In the genomic region with DNA sequence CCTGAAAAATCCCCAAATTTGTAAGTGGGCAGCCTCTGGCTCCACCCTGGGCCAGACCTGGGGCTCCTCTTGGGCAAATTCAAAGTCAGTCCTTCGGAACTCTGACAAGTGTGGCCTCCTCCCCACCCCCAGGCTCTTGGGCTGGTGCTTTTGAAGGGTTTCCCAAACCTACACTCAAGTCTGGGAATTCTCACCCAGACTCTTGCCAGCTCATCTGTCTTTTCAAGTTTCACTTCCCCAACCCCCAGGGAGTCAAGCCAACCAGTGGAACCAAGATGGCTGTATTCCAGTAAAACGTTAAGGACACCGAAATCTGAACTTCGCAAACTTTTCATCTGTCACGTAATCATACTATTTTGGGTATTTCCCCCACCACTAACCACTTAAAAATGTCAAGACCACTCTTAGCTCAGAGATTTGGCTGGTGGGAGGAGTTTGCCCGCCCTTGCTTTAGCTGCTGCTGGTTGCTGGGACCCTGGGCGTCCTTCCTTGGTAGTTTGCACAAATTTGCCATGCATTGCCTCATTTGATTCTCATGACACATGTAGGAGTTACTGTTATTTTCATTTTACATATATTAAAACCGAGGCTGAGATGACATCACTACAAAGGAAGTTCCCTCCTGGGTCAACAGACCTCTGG, we compare ENCODE assay signal across 8 cellular contexts. TPM values are rescaled to one million over a fixed set of nuclear protein-coding genes. Genes with fewer than 3 reads are reported as not detected.
DNase-seq lines count a peak whose midpoint lies in the region; ATAC-seq and TF ChIP-seq lines count a peak whose summit lies in the region.

No MANE protein-coding gene starts in this region.

- peaks cover 82% of the 10 kb centered on the region for H3K36me3 Mint-ChIP-seq in activated CD4-positive, alpha-beta T cell treated with anti-CD3 and anti-CD28 coated beads, Interleukin-2, amount 10 ng/mL, durations not matched to agents 7 days and 5 days (ENCODE audit: low read depth)

- ATAC-seq in GM19397 (IDR thresholded peaks at IDR 0.05; ENCODE audit: unreplicated experiment) (peak; percentile 39), HG03460 (IDR thresholded peaks at IDR 0.05; ENCODE audit: unreplicated experiment) (peak; percentile 46)

- CTCF ChIA-PET in activated CD4-positive, alpha-beta T cell treated with anti-CD3 and anti-CD28 coated beads, Interleukin-2, amount 10 ng/mL, durations not matched to agents 7 days and 5 days (lab: Charles Lee), result interaction anchor here (0.9 to 3.3 kb wide), 9 partner anchors 7 to 340 kb away, joined by 3 to 16 read pairs (median 4); partner anchors contain the start of gene CCM2

- peaks cover 77% of the 10 kb centered on the region for H3K4me1 Mint-ChIP-seq in activated CD4-positive, alpha-beta T cell treated with anti-CD3 and anti-CD28 coated beads, Interleukin-2, amount 10 ng/mL, durations not matched to agents 7 days and 5 days

- POLR2A ChIA-PET in activated CD4-positive, alpha-beta T cell treated with anti-CD3 and anti-CD28 coated beads, Interleukin-2, amount 10 ng/mL, durations not matched to agents 7 days and 5 days (lab: Charles Lee), result interaction anchor here (0.6 kb wide), 1 partner anchor 131 kb away, joined by 4 read pairs; the partner anchor contains the start of gene TBRG4

- H3K4me3 Mint-ChIP-seq in activated CD4-positive, alpha-beta T cell treated with anti-CD3 and anti-CD28 coated beads, Interleukin-2, amount 10 ng/mL, durations not matched to agents 7 days and 5 days, result peak overlapping the region; percentile 98

- H3K27me3 Mint-ChIP-seq in activated CD4-positive, alpha-beta T cell treated with anti-CD3 and anti-CD28 coated beads, Interleukin-2, amount 10 ng/mL, durations not matched to agents 7 days and 5 days, result no peaks in the 10 kb centered on the region

- TF ChIP-seq CTCF in AG10803 (conservative IDR thresholded peaks at IDR 0.05; ENCODE audit: low read length) (no peak), fibroblast of the aortic adventitia (IDR thresholded peaks at IDR 0.05; ENCODE audit: insufficient read depth, low read length) (no peak)

- no peaks in the 10 kb centered on the region for H3K9me3 Mint-ChIP-seq in activated CD4-positive, alpha-beta T cell treated with anti-CD3 and anti-CD28 coated beads, Interleukin-2, amount 10 ng/mL, durations not matched to agents 7 days and 5 days

- DNase-seq in AG10803 (ENCODE audit: low read depth) (peak; percentile 33), fibroblast of the aortic adventitia (ENCODE audit: low read depth) (peak; percentile 77), KG1 (lab: John Stamatoyannopoulos, UW) (no peak), OCI-M1 (lab: John Stamatoyannopoulos, UW) (no peak)
- peak; percentile 47 for DNase-seq in activated CD4-positive, alpha-beta T cell treated with anti-CD3 and anti-CD28 coated beads, Interleukin-2, amount 10 ng/mL, durations not matched to agents 7 days and 5 days
- DNase-seq in stimulated activated CD4-positive, alpha-beta T cell treated with anti-CD3 and anti-CD28 coated beads, TNF-alpha, amount 100 ng/mL, for 48 hours (ENCODE audit: low read depth in 3 of 3), result peak; percentile 68 to 84 (median 71)

- no peak overlapping the region for H3K4me3 ChIP-seq in AG10803 (ENCODE audit: low read length)
- no peak overlapping the region for H3K4me3 ChIP-seq in fibroblast of the aortic adventitia (ENCODE audit: low read depth, low read length)

- peak overlapping the region; percentile 95 for H3K27ac Mint-ChIP-seq in activated CD4-positive, alpha-beta T cell treated with anti-CD3 and anti-CD28 coated beads, Interleukin-2, amount 10 ng/mL, durations not matched to agents 7 days and 5 days

RNA-seq across cellular contexts. Expression of gene MYO1G, which starts 1.7 kb away (rescaled TPM):
- 100 to 1,000 TPM; 414 to 457 TPM for total RNA-seq in activated CD4-positive, alpha-beta T cell treated with anti-CD3 and anti-CD28 coated beads, Interleukin-2, amount 10 ng/mL, durations not matched to agents 7 days and 5 days
- 0.09 TPM in 1 of 2 replicates, not detected in the other for total RNA-seq in fibroblast of the aortic adventitia (ENCODE audit: low replicate concordance)

RNA-seq across cellular contexts. Expression of gene CCM2, which starts 19.5 kb away (rescaled TPM):
- total RNA-seq in activated CD4-positive, alpha-beta T cell treated with anti-CD3 and anti-CD28 coated beads, Interleukin-2, amount 10 ng/mL, durations not matched to agents 7 days and 5 days, result 100 to 1,000 TPM; 134 TPM
- total RNA-seq in fibroblast of the aortic adventitia (ENCODE audit: low replicate concordance), result 20.0 and 42.9 TPM in 2 replicates

Comparison
In these comparisons a context has a peak if more than half of its experiments do, and no peak if none do; other contexts are left out.
1. DNase-seq: peak in AG10803 (single experiment), activated CD4-positive, alpha-beta T cell treated with anti-CD3 and anti-CD28 coated beads, Interleukin-2, amount 10 ng/mL, durations not matched to agents 7 days and 5 days (single experiment), fibroblast of the aortic adventitia (single experiment) and stimulated activated CD4-positive, alpha-beta T cell treated with anti-CD3 and anti-CD28 coated beads, TNF-alpha, amount 100 ng/mL, for 48 hours (3 of 3); none in KG1 (single experiment) and OCI-M1 (single experiment).
2. RNA of gene MYO1G, which starts 1.7 kb away (total RNA-seq): 414 to 457 TPM in activated CD4-positive, alpha-beta T cell treated with anti-CD3 and anti-CD28 coated beads, Interleukin-2, amount 10 ng/mL, durations not matched to agents 7 days and 5 days; 0.09 TPM in fibroblast of the aortic adventitia; every median in the first group is over 100 times any median in the second.